In the genomic region with DNA sequence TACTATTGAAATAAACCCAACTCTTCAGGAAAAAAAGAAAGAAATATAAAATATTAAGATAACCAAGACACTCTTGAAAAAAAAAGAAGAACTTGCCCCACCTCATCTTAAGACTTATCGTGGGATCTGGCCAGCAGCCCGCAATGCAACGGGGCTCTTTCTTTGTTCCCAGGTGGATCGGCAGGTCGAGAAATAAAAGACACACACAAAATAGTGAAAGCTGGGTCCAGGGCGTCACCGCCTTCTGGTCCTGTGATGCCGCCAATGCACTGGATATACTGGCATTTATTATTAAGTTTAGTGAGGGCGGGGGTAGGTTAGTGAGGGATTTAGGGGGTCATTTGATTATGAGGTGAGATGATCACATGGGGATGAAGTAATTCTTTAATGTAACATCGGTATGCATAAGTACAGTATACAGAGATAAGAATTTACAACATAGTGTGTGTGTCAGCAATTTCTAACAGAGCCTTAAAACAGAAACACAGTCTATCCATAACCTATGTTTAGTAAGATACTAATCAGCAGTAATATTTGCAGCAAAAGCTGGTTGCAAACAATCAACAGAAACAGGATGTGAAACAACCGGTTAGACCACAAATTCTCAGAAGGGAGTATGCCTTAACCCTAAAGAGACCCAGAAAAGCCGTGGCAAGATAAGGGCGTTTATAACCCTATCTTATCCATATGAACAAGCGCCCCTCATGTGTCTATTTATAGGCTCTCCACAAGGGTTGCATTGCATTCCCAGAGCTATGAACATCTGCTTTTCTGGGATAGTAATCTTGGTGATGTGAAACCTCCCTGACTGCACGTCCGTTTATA, we compare ENCODE assay signal across 8 cellular contexts. TPM values are rescaled to one million over a fixed set of nuclear protein-coding genes. Genes with fewer than 3 reads are reported as not detected.
DNase-seq lines count a peak whose midpoint lies in the region; ATAC-seq, FAIRE-seq and TF ChIP-seq lines count a peak whose summit lies in the region.
"Not testable (repeated sequence)": the region's sequence is repeated elsewhere in the genome, so short reads cannot be mapped to it uniquely, and the experiment has no call there.

No MANE protein-coding gene starts in this region.

- RAD21 ChIA-PET in GM12878 (lab: Charles Lee; ENCODE audit: unreplicated experiment), result interaction anchor here (0.5 to 5.6 kb wide), 4 partner anchors 14 to 223 kb away, joined by 3 to 50 read pairs (median 4); a partner anchor contains a TSS

- H3K4me3 ChIP-seq in CD4-positive, alpha-beta memory T cell (ENCODE audit: low read length in 2 of 2), result peak overlapping the region; percentile 54 to 55
- H3K4me3 ChIP-seq in KMS-11 (IDR thresholded peaks at IDR 0.05; ENCODE audit: insufficient read depth, low read depth, low read length); HepG2 (replicated peaks in 1 of 3; ENCODE audit: insufficient read depth in 1 of 3, low read depth in 2 of 3, low read length in 3 of 3): not testable (repeated sequence)
- peak overlapping the region; percentile 49; the same call in 1 of the 2 replicates for H3K4me3 ChIP-seq in GM12878

- H3K4me2 ChIP-seq in KMS-11 (peak overlapping the region; percentile 71), GM12878 (ENCODE audit: control insufficient read depth, insufficient read depth) (peak overlapping the region; percentile 85)
- H3K4me2 ChIP-seq in HepG2 (ENCODE audit: low read depth, low read length), result not testable (repeated sequence)

- peak overlapping the region; percentile 52 for H3K27ac ChIP-seq in CD4-positive, alpha-beta memory T cell (ENCODE audit: low read depth, low read length)
- H3K27ac ChIP-seq in KMS-11, result peak overlapping the region; percentile 65
- H3K27ac ChIP-seq in GM12878 (ENCODE audit: control insufficient read depth, insufficient read depth); HepG2 (ENCODE audit: extremely low read length, insufficient read depth, low read length): not testable (repeated sequence)

- peak; percentile 56 for ATAC-seq in GM21447 (IDR thresholded peaks at IDR 0.05; ENCODE audit: unreplicated experiment)
- not testable (repeated sequence) for ATAC-seq in activated CD4-positive, alpha-beta T cell treated with anti-CD3 and anti-CD28 coated beads for 36 hours; HepG2; stimulated activated memory B cell treated with anti-CD40 and anti-IgM and Interleukin-4, amounts not matched to agents 10 μg/mL and 1 μg/mL and 100 μg/mL, for 72 hours
- ATAC-seq in GM12878, result peak; percentile 69

- H3K9me3 Mint-ChIP-seq in CD4-positive, alpha-beta memory T cell; activated CD4-positive, alpha-beta T cell treated with anti-CD3 and anti-CD28 coated beads for 36 hours (ENCODE audit: low read depth); stimulated activated memory B cell treated with anti-CD40 and anti-IgM and Interleukin-4, amounts not matched to agents 10 μg/mL and 1 μg/mL and 100 μg/mL, for 72 hours: not testable (repeated sequence)

- SMC1A ChIA-PET in GM12878 (lab: Charles Lee; ENCODE audit: uncharacterized antibody, unreplicated experiment), result interaction anchor here (1.0 to 4.9 kb wide), 5 partner anchors 10 to 23 kb away, joined by 3 to 51 read pairs (median 5); a partner anchor contains a TSS

- H3K4me1 Mint-ChIP-seq in CD4-positive, alpha-beta memory T cell, result peaks cover 50 to 89% (median 69%) of the 10 kb centered on the region in 4 donors
- peaks cover 74% of the 10 kb centered on the region for H3K4me1 Mint-ChIP-seq in activated CD4-positive, alpha-beta T cell treated with anti-CD3 and anti-CD28 coated beads for 36 hours
- H3K4me1 Mint-ChIP-seq in stimulated activated memory B cell treated with anti-CD40 and anti-IgM and Interleukin-4, amounts not matched to agents 10 μg/mL and 1 μg/mL and 100 μg/mL, for 72 hours, result peaks cover 41% of the 10 kb centered on the region

- TF ChIP-seq EP300 in GM12878 (IDR thresholded peaks at IDR 0.05; ENCODE audit: borderline replicate concordance in 1 of 2, control insufficient read depth in 1 of 2, low read depth in 2 of 2, low read length in 2 of 2), result peak; percentile 45 to 91; a peak in 3 of 4 replicates
- TF ChIP-seq EP300 in HepG2 (IDR thresholded peaks at IDR 0.05; ENCODE audit: low read depth in 2 of 2, low read length in 2 of 2); HepG2 (CRISPR knock-in tag; IDR thresholded peaks at IDR 0.05; ENCODE audit: borderline replicate concordance): not testable (repeated sequence)

- intact Hi-C loops in CD4-positive, alpha-beta memory T cell (cut with micrococcal nuclease), result loop anchor here (1.0 kb wide), 1 partner anchor 19 kb away; a partner anchor contains a TSS
- intact Hi-C loops in activated CD4-positive, alpha-beta T cell treated with anti-CD3 and anti-CD28 coated beads for 36 hours (cut with DNase I, micrococcal nuclease), result loop anchor here (1.0 to 5.0 kb wide), 3 partner anchors 19 to 47 kb away; a partner anchor contains a TSS
- intact Hi-C loops in GM12878 (cut with micrococcal nuclease; ENCODE audit: unreplicated experiment), result loop anchor here (1.0 to 5.0 kb wide), 2 partner anchors 20 to 47 kb away; no protein-coding TSS in a partner anchor
- intact Hi-C loops in HepG2 (cut with micrococcal nuclease; ENCODE audit: unreplicated experiment), result not testable (repeated sequence)

- not testable (repeated sequence) for H4K20me1 ChIP-seq in KMS-11 (ENCODE audit: insufficient read depth); GM12878 (ENCODE audit: control insufficient read depth, insufficient read depth); HepG2 (ENCODE audit: insufficient read depth, low read length)

- not testable (repeated sequence) for H2AFZ ChIP-seq in KMS-11 (ENCODE audit: low read depth); GM12878 (ENCODE audit: control insufficient read depth, low read depth, low read length); HepG2 (ENCODE audit: low read length)

- under 1% methylated on average over 16 of the region's 16 CpGs for WGBS in GM12878 (ENCODE audit: insufficient coverage, insufficient replicate concordance, low lambda C conversion rate, missing lambda C conversion rate)
- 94% methylated on average over 16 of the region's 16 CpGs for WGBS in HepG2 (ENCODE audit: low lambda C conversion rate)

- not testable (repeated sequence) for TF ChIP-seq RAD21 in GM12878 (IDR thresholded peaks at IDR 0.05; ENCODE audit: insufficient read depth, low read depth, low read length); HepG2 (CRISPR knock-in tag; IDR thresholded peaks at IDR 0.05)

- peak overlapping the region; percentile 80 to 97 (median 92) for H3K27ac Mint-ChIP-seq in CD4-positive, alpha-beta memory T cell
- H3K27ac Mint-ChIP-seq in activated CD4-positive, alpha-beta T cell treated with anti-CD3 and anti-CD28 coated beads for 36 hours, result peak overlapping the region; percentile 33
- H3K27ac Mint-ChIP-seq in stimulated activated memory B cell treated with anti-CD40 and anti-IgM and Interleukin-4, amounts not matched to agents 10 μg/mL and 1 μg/mL and 100 μg/mL, for 72 hours, result not testable (repeated sequence)

- H3K4me1 ChIP-seq in CD4-positive, alpha-beta memory T cell (ENCODE audit: insufficient read depth, low read length), result peaks cover 85% of the 10 kb centered on the region
- H3K4me1 ChIP-seq in KMS-11 (ENCODE audit: low read depth, poor library complexity, severe bottlenecking) (peaks cover 58% of the 10 kb centered on the region), GM12878 (ENCODE audit: control insufficient read depth, insufficient read depth, low read length) (peaks cover 32% of the 10 kb centered on the region)
- H3K4me1 ChIP-seq in HepG2 (ENCODE audit: insufficient read depth, low read length), result not testable (repeated sequence)

- not testable (repeated sequence) for H3K27me3 Mint-ChIP-seq in CD4-positive, alpha-beta memory T cell; activated CD4-positive, alpha-beta T cell treated with anti-CD3 and anti-CD28 coated beads for 36 hours; stimulated activated memory B cell treated with anti-CD40 and anti-IgM and Interleukin-4, amounts not matched to agents 10 μg/mL and 1 μg/mL and 100 μg/mL, for 72 hours

- BruUV-seq in GM12878 (replicated peaks; lab: Mats Ljungman, UMichigan); HepG2 (replicated peaks; lab: Mats Ljungman, UMichigan): not testable (repeated sequence)

- POLR2A ChIA-PET in CD4-positive, alpha-beta memory T cell (lab: Charles Lee; ENCODE audit: partially characterized antibody), result interaction anchor here (0.6 to 9.3 kb wide), 21 partner anchors 8 to 153 kb away, joined by 3 to 344 read pairs (median 4); a partner anchor contains a TSS
- POLR2A ChIA-PET in activated CD4-positive, alpha-beta T cell treated with anti-CD3 and anti-CD28 coated beads for 36 hours (lab: Charles Lee), result interaction anchor here (2.2 kb wide), 1 partner anchor 20 kb away, joined by 10 read pairs; no protein-coding TSS in a partner anchor
- POLR2A ChIA-PET in GM12878 (lab: Charles Lee), result interaction anchor here (0.6 to 2.6 kb wide), 6 partner anchors 13 to 423 kb away, joined by 3 to 9 read pairs (median 4); a partner anchor contains a TSS
- POLR2A ChIA-PET in HepG2 (lab: Yijun Ruan, JAX), result not testable (repeated sequence)

- H3K4me3 Mint-ChIP-seq in CD4-positive, alpha-beta memory T cell, result peak overlapping the region; percentile 87 to 96 (median 92)
- peak overlapping the region; percentile 68 for H3K4me3 Mint-ChIP-seq in activated CD4-positive, alpha-beta T cell treated with anti-CD3 and anti-CD28 coated beads for 36 hours
- peak overlapping the region; percentile 77 for H3K4me3 Mint-ChIP-seq in stimulated activated memory B cell treated with anti-CD40 and anti-IgM and Interleukin-4, amounts not matched to agents 10 μg/mL and 1 μg/mL and 100 μg/mL, for 72 hours

- not testable (repeated sequence) for H3K36me3 ChIP-seq in CD4-positive, alpha-beta memory T cell (ENCODE audit: insufficient read depth, low read length); KMS-11 (ENCODE audit: insufficient read depth); GM12878 (ENCODE audit: control insufficient read depth in 2 of 2, insufficient read depth in 2 of 2, low read length in 1 of 2); HepG2 (replicated peaks in 1 of 2; ENCODE audit: control insufficient read depth in 1 of 2, insufficient read depth in 2 of 2, low read length in 2 of 2)

- H3K9me3 ChIP-seq in CD4-positive, alpha-beta memory T cell (ENCODE audit: control insufficient read depth in 1 of 2, low read length in 2 of 2); GM12878 (replicated peaks; ENCODE audit: control insufficient read depth, insufficient read depth, low read length); HepG2 (ENCODE audit: low read length): not testable (repeated sequence)

- H3K79me2 ChIP-seq in KMS-11 (ENCODE audit: insufficient read depth, low read depth); GM12878 (ENCODE audit: control insufficient read depth, insufficient read depth, low read length); HepG2 (ENCODE audit: insufficient read depth, low read length): not testable (repeated sequence)

- H3K36me3 Mint-ChIP-seq in CD4-positive, alpha-beta memory T cell, result peaks cover 11 to 20% of the 10 kb centered on the region in 2 donors
- H3K36me3 Mint-ChIP-seq in activated CD4-positive, alpha-beta T cell treated with anti-CD3 and anti-CD28 coated beads for 36 hours (ENCODE audit: low read depth); stimulated activated memory B cell treated with anti-CD40 and anti-IgM and Interleukin-4, amounts not matched to agents 10 μg/mL and 1 μg/mL and 100 μg/mL, for 72 hours: not testable (repeated sequence)

- in situ Hi-C loops in GM12878 (cut with MboI); HepG2 (cut with HindIII; ENCODE audit: extremely low pct_ligation_motif_present, low pct_unique_long_range_greater_than_20kb): not testable (repeated sequence)

- DNase-seq in CD4-positive, alpha-beta memory T cell, result peak; percentile 54 to 71 (median 60)
- peak; percentile 92 for DNase-seq in OCI-M1 (lab: John Stamatoyannopoulos, UW)
- not testable (repeated sequence) for DNase-seq in activated CD4-positive, alpha-beta T cell treated with anti-CD3 and anti-CD28 coated beads for 36 hours; HepG2 (ENCODE audit: low spot score)
- DNase-seq in GM12878 (ENCODE audit: low read depth, low spot score), result peak; percentile 70

- not testable (repeated sequence) for TF ChIP-seq CTCF in KMS-11 (conservative IDR thresholded peaks at IDR 0.05; ENCODE audit: low read depth, low read length); GM12878 (IDR thresholded peaks at IDR 0.05 in 2 of 3, conservative IDR thresholded peaks at IDR 0.05 in 1 of 3; ENCODE audit: control insufficient read depth in 2 of 3, extremely low read depth in 1 of 3, insufficient read depth in 1 of 3, low read depth in 3 of 3, low read length in 3 of 3); HepG2 (CRISPR knock-in tag; IDR thresholded peaks at IDR 0.05)

- TF ChIP-seq POLR2A in GM12878 (IDR thresholded peaks at IDR 0.05; ENCODE audit: low read depth, low read length); HepG2 (IDR thresholded peaks at IDR 0.05; ENCODE audit: insufficient read depth in 1 of 2, low read depth in 2 of 2, low read length in 2 of 2): not testable (repeated sequence)

- not testable (repeated sequence) for H3K27me3 ChIP-seq in CD4-positive, alpha-beta memory T cell (ENCODE audit: insufficient read depth, low read length); KMS-11 (ENCODE audit: insufficient read depth, low read depth); GM12878 (replicated peaks in 1 of 2; ENCODE audit: control insufficient read depth in 2 of 2, insufficient read depth in 2 of 2, low read length in 1 of 2); HepG2 (ENCODE audit: control insufficient read depth in 1 of 2, insufficient read depth in 2 of 2, low read length in 2 of 2)

- H3K9ac ChIP-seq in KMS-11, result peak overlapping the region; percentile 18; the same call in 1 of the 2 replicates
- H3K9ac ChIP-seq in GM12878 (ENCODE audit: control insufficient read depth, insufficient read depth, low read length); HepG2 (ENCODE audit: insufficient read depth, low read depth, low read length): not testable (repeated sequence)

- FAIRE-seq in GM12878 (lab: Jason Lieb, UNC), result peak; percentile 52
- not testable (repeated sequence) for FAIRE-seq in HepG2 (lab: Jason Lieb, UNC)

- CTCF ChIA-PET in CD4-positive, alpha-beta memory T cell (lab: Charles Lee; ENCODE audit: partially characterized antibody), result interaction anchor here (1.2 to 4.0 kb wide), 6 partner anchors 8 to 136 kb away, joined by 4 to 49 read pairs (median 6); a partner anchor contains a TSS
- CTCF ChIA-PET in activated CD4-positive, alpha-beta T cell treated with anti-CD3 and anti-CD28 coated beads for 36 hours (lab: Charles Lee), result interaction anchor here (0.6 to 1.7 kb wide), 7 partner anchors 9 to 744 kb away, joined by 3 to 10 read pairs (median 4); no protein-coding TSS in a partner anchor
- CTCF ChIA-PET in GM12878 (lab: Yijun Ruan, JAX), result interaction anchor here (1.1 to 3.8 kb wide), 4 partner anchors 17 to 241 kb away, joined by 3 to 18 read pairs (median 10); a partner anchor contains a TSS
- CTCF ChIA-PET in HepG2 (lab: Yijun Ruan, JAX; ENCODE audit: low intra/inter-chr PET ratio, low total read pairs), result not testable (repeated sequence)

RNA-seq across cellular contexts. Expression of a gene that starts 18.5 kb away (rescaled TPM):
- total RNA-seq in CD4-positive, alpha-beta memory T cell, result 10 to 100 TPM; 47.3 to 50.6 TPM
- 10 to 100 TPM; 32.3 to 37.1 TPM for polyA plus RNA-seq in CD4-positive, alpha-beta memory T cell
- total RNA-seq in activated CD4-positive, alpha-beta T cell treated with anti-CD3 and anti-CD28 coated beads for 36 hours, result 10 to 100 TPM; 11.2 to 12.5 TPM
- total RNA-seq in GM12878 (2013; cell fraction: nucleolus; rRNA removed), result 33.3 and 36.8 TPM in 2 replicates
- 6.0 and 7.2 TPM in 2 replicates for total RNA-seq in GM12878 (2014; rRNA removed)
- total RNA-seq in GM12878 (2014; rRNA removed; fragmentation: Illumina TruSeq; extraction: Trizol), result 8.9 and 9.2 TPM in 2 replicates
- 5.5 and 6.0 TPM in 2 replicates for total RNA-seq in GM12878 (2021)
- polyA plus RNA-seq in GM12878 (2011; ENCODE audit: low read depth), result 5.5 TPM
- polyA plus RNA-seq in GM12878 (2011; rRNA removed), result 25.7 and 31.0 TPM in 2 replicates
- polyA plus RNA-seq in GM12878 (2011; cell fraction: cytosol; rRNA removed), result 24.2 and 25.7 TPM in 2 replicates
- polyA plus RNA-seq in GM12878 (2011; cell fraction: nucleus; rRNA removed), result 13.8 and 16.2 TPM in 2 replicates
- polyA plus RNA-seq in GM12878 (2012), result 6.6 and 7.2 TPM in 2 replicates
- polyA plus RNA-seq in GM12878 (2014; fragmentation: Illumina TruSeq; extraction: Trizol), result 7.6 and 7.8 TPM in 2 replicates
- polyA plus RNA-seq in GM12878 (2014; fragmentation: Nextera tagmentation; extraction: Ambion mirVana), result 10 to 100 TPM in 1 of 2 experiments, 1 to 10 TPM in 1; 7.9 to 13.5 TPM
- 7.7 and 8.0 TPM in 2 replicates for polyA plus RNA-seq in GM12878 (2014; rRNA removed)
- 10 to 100 TPM; 10.9 to 13.0 TPM for polyA plus RNA-seq in GM12878 (2016; fragmentation: Nextera tagmentation; extraction: Ambion mirVana)
- polyA minus RNA-seq in GM12878 (2011; rRNA and poly(A)+ RNA removed), result 17.7 and 21.4 TPM in 2 replicates
- 6.1 and 9.0 TPM in 2 replicates for polyA minus RNA-seq in GM12878 (2011; cell fraction: cytosol; rRNA and poly(A)+ RNA removed)
- 15.1 and 30.0 TPM in 2 replicates for polyA minus RNA-seq in GM12878 (2011; cell fraction: nucleus; rRNA and poly(A)+ RNA removed)
- total RNA-seq in HepG2 (2016; rRNA removed; fragmentation: Illumina TruSeq; extraction: Trizol), result 11.5 and 14.0 TPM in 2 replicates
- 16.2 and 16.3 TPM in 2 replicates for total RNA-seq in HepG2 (2016; cell fraction: cytosol; rRNA removed; fragmentation: Illumina TruSeq; extraction: Trizol; ENCODE audit: low read depth)
- 11.3 and 12.0 TPM in 2 replicates for total RNA-seq in HepG2 (2016; cell fraction: insoluble cytoplasmic fraction; rRNA removed; fragmentation: Illumina TruSeq; extraction: Trizol)
- total RNA-seq in HepG2 (2016; cell fraction: membrane; rRNA removed; fragmentation: Illumina TruSeq; extraction: Trizol), result 19.0 and 19.7 TPM in 2 replicates
- 10.1 and 13.8 TPM in 2 replicates for total RNA-seq in HepG2 (2016; cell fraction: nucleus; rRNA removed; fragmentation: Illumina TruSeq; extraction: Trizol)
- polyA plus RNA-seq in HepG2 (2011; rRNA removed), result 16.4 and 17.8 TPM in 2 replicates
- 12.8 and 17.1 TPM in 2 replicates for polyA plus RNA-seq in HepG2 (2011; cell fraction: cytosol; rRNA removed)
- 11.8 and 11.9 TPM in 2 replicates for polyA plus RNA-seq in HepG2 (2011; cell fraction: nucleus; rRNA removed)
- polyA plus RNA-seq in HepG2 (2012), result 8.2 and 10.9 TPM in 2 replicates
- 9.4 and 15.0 TPM in 2 replicates for polyA plus RNA-seq in HepG2 (2016; cell fraction: cytosol; fragmentation: Illumina TruSeq; extraction: Trizol; ENCODE audit: low read depth)
- 9.7 and 10.6 TPM in 2 replicates for polyA plus RNA-seq in HepG2 (2016; cell fraction: insoluble cytoplasmic fraction; fragmentation: Illumina TruSeq; extraction: Trizol; ENCODE audit: low read depth)
- 14.4 and 15.5 TPM in 2 replicates for polyA plus RNA-seq in HepG2 (2016; cell fraction: membrane; fragmentation: Illumina TruSeq; extraction: Trizol; ENCODE audit: low read depth)
- 14.6 and 15.5 TPM in 2 replicates for polyA plus RNA-seq in HepG2 (2016; cell fraction: nucleus; fragmentation: Illumina TruSeq; extraction: Trizol; ENCODE audit: insufficient read depth, low read depth)
- polyA minus RNA-seq in HepG2 (2011; rRNA and poly(A)+ RNA removed; ENCODE audit: low replicate concordance), result 12.7 and 18.4 TPM in 2 replicates
- 7.5 and 7.6 TPM in 2 replicates for polyA minus RNA-seq in HepG2 (2011; cell fraction: cytosol; rRNA and poly(A)+ RNA removed)
- 17.8 and 18.7 TPM in 2 replicates for polyA minus RNA-seq in HepG2 (2011; cell fraction: nucleus; rRNA and poly(A)+ RNA removed)

RNA-seq across cellular contexts. Expression of a gene that starts 18.8 kb away (rescaled TPM):
- 100 to 1,000 TPM; 183 to 184 TPM for total RNA-seq in CD4-positive, alpha-beta memory T cell
- 100 to 1,000 TPM; 217 to 250 TPM for polyA plus RNA-seq in CD4-positive, alpha-beta memory T cell
- 10 to 100 TPM; 79.7 to 87.3 TPM for total RNA-seq in activated CD4-positive, alpha-beta T cell treated with anti-CD3 and anti-CD28 coated beads for 36 hours
- total RNA-seq in GM12878 (2013; cell fraction: nucleolus; rRNA removed), result 40.7 and 48.7 TPM in 2 replicates
- total RNA-seq in GM12878 (2014; rRNA removed) (43.9 and 46.7 TPM in 2 replicates), GM12878 (2014; rRNA removed; fragmentation: Illumina TruSeq; extraction: Trizol) (127 and 141 TPM in 2 replicates), GM12878 (2021) (97.8 and 102 TPM in 2 replicates), HepG2 (2016; rRNA removed; fragmentation: Illumina TruSeq; extraction: Trizol) (67.6 and 147 TPM in 2 replicates)
- 75.1 TPM for polyA plus RNA-seq in GM12878 (2011; ENCODE audit: low read depth)
- polyA plus RNA-seq in GM12878 (2011; rRNA removed) (146 and 157 TPM in 2 replicates), GM12878 (2014; fragmentation: Illumina TruSeq; extraction: Trizol) (59.9 and 106 TPM in 2 replicates), GM12878 (2014; fragmentation: Nextera tagmentation; extraction: Ambion mirVana) (100 to 1,000 TPM in 1 of 2 experiments, 10 to 100 TPM in 1; 47.1 to 119 TPM), GM12878 (2014; rRNA removed) (115 and 127 TPM in 2 replicates), GM12878 (2016; fragmentation: Nextera tagmentation; extraction: Ambion mirVana) (100 to 1,000 TPM; 103 to 107 TPM), HepG2 (2011; rRNA removed) (111 and 120 TPM in 2 replicates)
- 88.1 and 112 TPM in 2 replicates for polyA plus RNA-seq in GM12878 (2011; cell fraction: cytosol; rRNA removed)
- 49.8 and 50.8 TPM in 2 replicates for polyA plus RNA-seq in GM12878 (2011; cell fraction: nucleus; rRNA removed)
- 106 and 152 TPM in 2 replicates for polyA plus RNA-seq in GM12878 (2012)
- 41.3 and 60.9 TPM in 2 replicates for polyA minus RNA-seq in GM12878 (2011; rRNA and poly(A)+ RNA removed)
- 22.9 and 26.9 TPM in 2 replicates for polyA minus RNA-seq in GM12878 (2011; cell fraction: cytosol; rRNA and poly(A)+ RNA removed)
- polyA minus RNA-seq in GM12878 (2011; cell fraction: nucleus; rRNA and poly(A)+ RNA removed), result 13.1 and 18.3 TPM in 2 replicates
- total RNA-seq in HepG2 (2016; cell fraction: cytosol; rRNA removed; fragmentation: Illumina TruSeq; extraction: Trizol; ENCODE audit: low read depth), result 27.5 and 33.1 TPM in 2 replicates
- 65.3 and 155 TPM in 2 replicates for total RNA-seq in HepG2 (2016; cell fraction: insoluble cytoplasmic fraction; rRNA removed; fragmentation: Illumina TruSeq; extraction: Trizol)
- 54.7 and 62.6 TPM in 2 replicates for total RNA-seq in HepG2 (2016; cell fraction: membrane; rRNA removed; fragmentation: Illumina TruSeq; extraction: Trizol)
- 94.1 and 104 TPM in 2 replicates for total RNA-seq in HepG2 (2016; cell fraction: nucleus; rRNA removed; fragmentation: Illumina TruSeq; extraction: Trizol)
- polyA plus RNA-seq in HepG2 (2011; cell fraction: cytosol; rRNA removed), result 108 and 114 TPM in 2 replicates
- polyA plus RNA-seq in HepG2 (2011; cell fraction: nucleus; rRNA removed), result 34.4 and 41.3 TPM in 2 replicates
- 141 and 166 TPM in 2 replicates for polyA plus RNA-seq in HepG2 (2012)
- polyA plus RNA-seq in HepG2 (2016; cell fraction: cytosol; fragmentation: Illumina TruSeq; extraction: Trizol; ENCODE audit: low read depth), result 43.0 and 45.1 TPM in 2 replicates
- polyA plus RNA-seq in HepG2 (2016; cell fraction: insoluble cytoplasmic fraction; fragmentation: Illumina TruSeq; extraction: Trizol; ENCODE audit: low read depth), result 89.3 and 89.8 TPM in 2 replicates
- 67.3 and 70.7 TPM in 2 replicates for polyA plus RNA-seq in HepG2 (2016; cell fraction: membrane; fragmentation: Illumina TruSeq; extraction: Trizol; ENCODE audit: low read depth)
- 224 and 238 TPM in 2 replicates for polyA plus RNA-seq in HepG2 (2016; cell fraction: nucleus; fragmentation: Illumina TruSeq; extraction: Trizol; ENCODE audit: insufficient read depth, low read depth)
- 45.4 and 67.6 TPM in 2 replicates for polyA minus RNA-seq in HepG2 (2011; rRNA and poly(A)+ RNA removed; ENCODE audit: low replicate concordance)
- polyA minus RNA-seq in HepG2 (2011; cell fraction: cytosol; rRNA and poly(A)+ RNA removed), result 45.6 and 46.9 TPM in 2 replicates
- 25.5 and 27.4 TPM in 2 replicates for polyA minus RNA-seq in HepG2 (2011; cell fraction: nucleus; rRNA and poly(A)+ RNA removed)
